In the genomic region with DNA sequence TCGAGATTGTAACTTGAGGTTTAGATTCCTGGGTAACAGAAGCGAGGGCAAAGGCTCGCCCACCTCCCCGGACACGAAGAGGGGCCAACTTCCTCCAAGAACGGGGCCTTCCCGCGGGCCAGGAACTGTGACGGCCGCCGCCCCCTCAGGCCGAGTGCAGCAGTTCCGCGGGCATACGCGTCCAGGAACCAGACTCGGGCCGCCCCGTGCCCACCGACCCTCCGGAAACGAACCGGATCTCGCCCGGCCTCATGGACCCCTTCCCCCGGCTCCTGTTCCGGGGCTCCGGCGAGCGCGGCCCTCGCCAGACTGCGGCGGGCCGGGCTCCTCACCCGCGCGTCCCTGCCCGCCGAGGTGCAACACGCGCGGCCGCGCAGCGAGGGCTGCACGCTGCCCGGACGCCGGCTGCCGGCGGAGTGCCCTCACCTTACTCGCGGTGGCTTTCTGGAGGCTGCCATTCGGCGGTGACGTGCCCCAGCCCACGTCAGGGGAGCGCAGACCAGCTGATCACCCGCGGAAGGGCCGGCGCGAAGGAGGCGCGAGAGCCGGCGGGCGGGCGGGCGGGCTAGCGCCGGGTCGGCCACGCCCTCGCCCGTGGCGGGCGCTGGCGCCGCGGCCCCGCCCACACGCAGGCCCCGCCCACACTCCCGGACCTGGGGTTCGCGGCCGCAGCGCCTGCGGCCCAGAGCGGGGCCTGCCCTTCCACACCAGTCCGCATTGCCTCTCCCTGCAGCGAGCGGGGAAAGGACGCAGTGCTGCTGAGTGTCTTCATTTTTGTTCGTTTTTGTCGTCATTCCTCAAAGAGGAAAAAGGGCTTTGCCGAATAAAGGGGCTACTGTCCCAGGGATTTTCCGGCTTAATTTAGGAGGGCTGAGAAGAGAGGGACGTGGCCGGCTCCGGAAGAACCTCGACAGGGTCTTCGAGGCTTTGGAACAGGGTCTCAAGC, we compare ENCODE assay signal across 1 cellular context.
TF ChIP-seq lines count a peak whose summit lies in the region.

A gene (minus strand): TSS at position 536 of the 946 bp plus-strand sequence. CDS start 78 bp downstream, at position 458.

TF ChIP-seq in HepG2, 621 proteins besides CTCF, POLR2A, EP300 and RAD21 (continued from another document and continues in another):
- TF ChIP-seq, protein P1, sequence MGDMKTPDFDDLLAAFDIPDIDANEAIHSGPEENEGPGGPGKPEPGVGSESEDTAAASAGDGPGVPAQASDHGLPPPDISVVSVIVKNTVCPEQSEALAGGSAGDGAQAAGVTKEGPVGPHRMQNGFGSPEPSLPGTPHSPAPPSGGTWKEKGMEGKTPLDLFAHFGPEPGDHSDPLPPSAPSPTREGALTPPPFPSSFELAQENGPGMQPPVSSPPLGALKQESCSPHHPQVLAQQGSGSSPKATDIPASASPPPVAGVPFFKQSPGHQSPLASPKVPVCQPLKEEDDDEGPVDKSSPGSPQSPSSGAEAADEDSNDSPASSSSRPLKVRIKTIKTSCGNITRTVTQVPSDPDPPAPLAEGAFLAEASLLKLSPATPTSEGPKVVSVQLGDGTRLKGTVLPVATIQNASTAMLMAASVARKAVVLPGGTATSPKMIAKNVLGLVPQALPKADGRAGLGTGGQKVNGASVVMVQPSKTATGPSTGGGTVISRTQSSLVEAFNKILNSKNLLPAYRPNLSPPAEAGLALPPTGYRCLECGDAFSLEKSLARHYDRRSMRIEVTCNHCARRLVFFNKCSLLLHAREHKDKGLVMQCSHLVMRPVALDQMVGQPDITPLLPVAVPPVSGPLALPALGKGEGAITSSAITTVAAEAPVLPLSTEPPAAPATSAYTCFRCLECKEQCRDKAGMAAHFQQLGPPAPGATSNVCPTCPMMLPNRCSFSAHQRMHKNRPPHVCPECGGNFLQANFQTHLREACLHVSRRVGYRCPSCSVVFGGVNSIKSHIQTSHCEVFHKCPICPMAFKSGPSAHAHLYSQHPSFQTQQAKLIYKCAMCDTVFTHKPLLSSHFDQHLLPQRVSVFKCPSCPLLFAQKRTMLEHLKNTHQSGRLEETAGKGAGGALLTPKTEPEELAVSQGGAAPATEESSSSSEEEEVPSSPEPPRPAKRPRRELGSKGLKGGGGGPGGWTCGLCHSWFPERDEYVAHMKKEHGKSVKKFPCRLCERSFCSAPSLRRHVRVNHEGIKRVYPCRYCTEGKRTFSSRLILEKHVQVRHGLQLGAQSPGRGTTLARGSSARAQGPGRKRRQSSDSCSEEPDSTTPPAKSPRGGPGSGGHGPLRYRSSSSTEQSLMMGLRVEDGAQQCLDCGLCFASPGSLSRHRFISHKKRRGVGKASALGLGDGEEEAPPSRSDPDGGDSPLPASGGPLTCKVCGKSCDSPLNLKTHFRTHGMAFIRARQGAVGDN (CRISPR knock-in tag; IDR thresholded peaks at IDR 0.05), result peak; percentile 75
- TF ChIP-seq SMAD3 (CRISPR knock-in tag; IDR thresholded peaks at IDR 0.05) (no peak), NONO (IDR thresholded peaks at IDR 0.05) (no peak), NONO (CRISPR knock-in tag; conservative IDR thresholded peaks at IDR 0.05) (no peak), HNRNPL (IDR thresholded peaks at IDR 0.05; ENCODE audit: low read depth, low read length) (no peak), ZNF264 (CRISPR knock-in tag; IDR thresholded peaks at IDR 0.05) (no peak), KDM5B (CRISPR knock-in tag; IDR thresholded peaks at IDR 0.05; ENCODE audit: borderline replicate concordance) (peak; percentile 50), TMF1 (CRISPR knock-in tag; IDR thresholded peaks at IDR 0.05; ENCODE audit: low read depth) (0 out of 2 replicates have a peak, but pooled peaks have one; percentile 56), KLF15 (CRISPR knock-in tag; IDR thresholded peaks at IDR 0.05; ENCODE audit: borderline replicate concordance) (no peak), ASH2L (IDR thresholded peaks at IDR 0.05; ENCODE audit: insufficient read length, low read depth, low read length) (peak; percentile 85), ZMYM2 (CRISPR knock-in tag; IDR thresholded peaks at IDR 0.05) (no peak), NCOA1 (CRISPR knock-in tag; IDR thresholded peaks at IDR 0.05) (no peak), MZF1 (CRISPR knock-in tag; IDR thresholded peaks at IDR 0.05; ENCODE audit: borderline replicate concordance) (no peak), ZFP37 (CRISPR knock-in tag; IDR thresholded peaks at IDR 0.05; ENCODE audit: borderline replicate concordance) (no peak), ELF4 (CRISPR knock-in tag; IDR thresholded peaks at IDR 0.05; ENCODE audit: borderline replicate concordance) (no peak), ZZZ3 (CRISPR knock-in tag; IDR thresholded peaks at IDR 0.05; ENCODE audit: borderline replicate concordance) (no peak), YY1 (IDR thresholded peaks at IDR 0.05; ENCODE audit: insufficient read depth, insufficient replicate concordance, low read depth, low read length) (peak; percentile 89), ZFP36L1 (CRISPR knock-in tag; IDR thresholded peaks at IDR 0.05) (0 out of 2 replicates have a peak, but pooled peaks have one; percentile 49), SIX1 (CRISPR knock-in tag; IDR thresholded peaks at IDR 0.05; ENCODE audit: borderline replicate concordance) (no peak), ZNF124 (CRISPR knock-in tag; IDR thresholded peaks at IDR 0.05) (no peak)
- TF ChIP-seq, protein P2, sequence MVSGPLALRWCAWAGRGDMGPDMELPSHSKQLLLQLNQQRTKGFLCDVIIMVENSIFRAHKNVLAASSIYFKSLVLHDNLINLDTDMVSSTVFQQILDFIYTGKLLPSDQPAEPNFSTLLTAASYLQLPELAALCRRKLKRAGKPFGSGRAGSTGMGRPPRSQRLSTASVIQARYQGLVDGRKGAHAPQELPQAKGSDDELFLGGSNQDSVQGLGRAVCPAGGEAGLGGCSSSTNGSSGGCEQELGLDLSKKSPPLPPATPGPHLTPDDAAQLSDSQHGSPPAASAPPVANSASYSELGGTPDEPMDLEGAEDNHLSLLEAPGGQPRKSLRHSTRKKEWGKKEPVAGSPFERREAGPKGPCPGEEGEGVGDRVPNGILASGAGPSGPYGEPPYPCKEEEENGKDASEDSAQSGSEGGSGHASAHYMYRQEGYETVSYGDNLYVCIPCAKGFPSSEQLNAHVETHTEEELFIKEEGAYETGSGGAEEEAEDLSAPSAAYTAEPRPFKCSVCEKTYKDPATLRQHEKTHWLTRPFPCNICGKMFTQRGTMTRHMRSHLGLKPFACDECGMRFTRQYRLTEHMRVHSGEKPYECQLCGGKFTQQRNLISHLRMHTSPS (CRISPR knock-in tag; IDR thresholded peaks at IDR 0.05; ENCODE audit: low read depth), result no peak
- TF ChIP-seq, protein P3, sequence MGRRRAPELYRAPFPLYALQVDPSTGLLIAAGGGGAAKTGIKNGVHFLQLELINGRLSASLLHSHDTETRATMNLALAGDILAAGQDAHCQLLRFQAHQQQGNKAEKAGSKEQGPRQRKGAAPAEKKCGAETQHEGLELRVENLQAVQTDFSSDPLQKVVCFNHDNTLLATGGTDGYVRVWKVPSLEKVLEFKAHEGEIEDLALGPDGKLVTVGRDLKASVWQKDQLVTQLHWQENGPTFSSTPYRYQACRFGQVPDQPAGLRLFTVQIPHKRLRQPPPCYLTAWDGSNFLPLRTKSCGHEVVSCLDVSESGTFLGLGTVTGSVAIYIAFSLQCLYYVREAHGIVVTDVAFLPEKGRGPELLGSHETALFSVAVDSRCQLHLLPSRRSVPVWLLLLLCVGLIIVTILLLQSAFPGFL (CRISPR knock-in tag; IDR thresholded peaks at IDR 0.05), result no peak
- TF ChIP-seq, protein P4, sequence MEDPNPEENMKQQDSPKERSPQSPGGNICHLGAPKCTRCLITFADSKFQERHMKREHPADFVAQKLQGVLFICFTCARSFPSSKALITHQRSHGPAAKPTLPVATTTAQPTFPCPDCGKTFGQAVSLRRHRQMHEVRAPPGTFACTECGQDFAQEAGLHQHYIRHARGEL (CRISPR knock-in tag; IDR thresholded peaks at IDR 0.05), result no peak
- TF ChIP-seq, protein P5, sequence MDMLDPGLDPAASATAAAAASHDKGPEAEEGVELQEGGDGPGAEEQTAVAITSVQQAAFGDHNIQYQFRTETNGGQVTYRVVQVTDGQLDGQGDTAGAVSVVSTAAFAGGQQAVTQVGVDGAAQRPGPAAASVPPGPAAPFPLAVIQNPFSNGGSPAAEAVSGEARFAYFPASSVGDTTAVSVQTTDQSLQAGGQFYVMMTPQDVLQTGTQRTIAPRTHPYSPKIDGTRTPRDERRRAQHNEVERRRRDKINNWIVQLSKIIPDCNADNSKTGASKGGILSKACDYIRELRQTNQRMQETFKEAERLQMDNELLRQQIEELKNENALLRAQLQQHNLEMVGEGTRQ (IDR thresholded peaks at IDR 0.05; ENCODE audit: low read depth, low read length), result no peak
- TF ChIP-seq, protein P5 (CRISPR knock-in tag; IDR thresholded peaks at IDR 0.05; ENCODE audit: borderline replicate concordance), result no peak
- TF ChIP-seq, protein P6, sequence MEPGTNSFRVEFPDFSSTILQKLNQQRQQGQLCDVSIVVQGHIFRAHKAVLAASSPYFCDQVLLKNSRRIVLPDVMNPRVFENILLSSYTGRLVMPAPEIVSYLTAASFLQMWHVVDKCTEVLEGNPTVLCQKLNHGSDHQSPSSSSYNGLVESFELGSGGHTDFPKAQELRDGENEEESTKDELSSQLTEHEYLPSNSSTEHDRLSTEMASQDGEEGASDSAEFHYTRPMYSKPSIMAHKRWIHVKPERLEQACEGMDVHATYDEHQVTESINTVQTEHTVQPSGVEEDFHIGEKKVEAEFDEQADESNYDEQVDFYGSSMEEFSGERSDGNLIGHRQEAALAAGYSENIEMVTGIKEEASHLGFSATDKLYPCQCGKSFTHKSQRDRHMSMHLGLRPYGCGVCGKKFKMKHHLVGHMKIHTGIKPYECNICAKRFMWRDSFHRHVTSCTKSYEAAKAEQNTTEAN (CRISPR knock-in tag; conservative IDR thresholded peaks at IDR 0.05), result no peak
- TF ChIP-seq, protein P7, sequence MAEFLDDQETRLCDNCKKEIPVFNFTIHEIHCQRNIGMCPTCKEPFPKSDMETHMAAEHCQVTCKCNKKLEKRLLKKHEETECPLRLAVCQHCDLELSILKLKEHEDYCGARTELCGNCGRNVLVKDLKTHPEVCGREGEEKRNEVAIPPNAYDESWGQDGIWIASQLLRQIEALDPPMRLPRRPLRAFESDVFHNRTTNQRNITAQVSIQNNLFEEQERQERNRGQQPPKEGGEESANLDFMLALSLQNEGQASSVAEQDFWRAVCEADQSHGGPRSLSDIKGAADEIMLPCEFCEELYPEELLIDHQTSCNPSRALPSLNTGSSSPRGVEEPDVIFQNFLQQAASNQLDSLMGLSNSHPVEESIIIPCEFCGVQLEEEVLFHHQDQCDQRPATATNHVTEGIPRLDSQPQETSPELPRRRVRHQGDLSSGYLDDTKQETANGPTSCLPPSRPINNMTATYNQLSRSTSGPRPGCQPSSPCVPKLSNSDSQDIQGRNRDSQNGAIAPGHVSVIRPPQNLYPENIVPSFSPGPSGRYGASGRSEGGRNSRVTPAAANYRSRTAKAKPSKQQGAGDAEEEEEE (CRISPR knock-in tag; IDR thresholded peaks at IDR 0.05; ENCODE audit: borderline replicate concordance), result no peak
- TF ChIP-seq, protein P8, sequence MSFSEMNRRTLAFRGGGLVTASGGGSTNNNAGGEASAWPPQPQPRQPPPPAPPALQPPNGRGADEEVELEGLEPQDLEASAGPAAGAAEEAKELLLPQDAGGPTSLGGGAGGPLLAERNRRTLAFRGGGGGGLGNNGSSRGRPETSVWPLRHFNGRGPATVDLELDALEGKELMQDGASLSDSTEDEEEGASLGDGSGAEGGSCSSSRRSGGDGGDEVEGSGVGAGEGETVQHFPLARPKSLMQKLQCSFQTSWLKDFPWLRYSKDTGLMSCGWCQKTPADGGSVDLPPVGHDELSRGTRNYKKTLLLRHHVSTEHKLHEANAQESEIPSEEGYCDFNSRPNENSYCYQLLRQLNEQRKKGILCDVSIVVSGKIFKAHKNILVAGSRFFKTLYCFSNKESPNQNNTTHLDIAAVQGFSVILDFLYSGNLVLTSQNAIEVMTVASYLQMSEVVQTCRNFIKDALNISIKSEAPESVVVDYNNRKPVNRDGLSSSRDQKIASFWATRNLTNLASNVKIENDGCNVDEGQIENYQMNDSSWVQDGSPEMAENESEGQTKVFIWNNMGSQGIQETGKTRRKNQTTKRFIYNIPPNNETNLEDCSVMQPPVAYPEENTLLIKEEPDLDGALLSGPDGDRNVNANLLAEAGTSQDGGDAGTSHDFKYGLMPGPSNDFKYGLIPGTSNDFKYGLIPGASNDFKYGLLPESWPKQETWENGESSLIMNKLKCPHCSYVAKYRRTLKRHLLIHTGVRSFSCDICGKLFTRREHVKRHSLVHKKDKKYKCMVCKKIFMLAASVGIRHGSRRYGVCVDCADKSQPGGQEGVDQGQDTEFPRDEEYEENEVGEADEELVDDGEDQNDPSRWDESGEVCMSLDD (CRISPR knock-in tag; IDR thresholded peaks at IDR 0.05; ENCODE audit: borderline replicate concordance), result no peak
- TF ChIP-seq, protein P9, sequence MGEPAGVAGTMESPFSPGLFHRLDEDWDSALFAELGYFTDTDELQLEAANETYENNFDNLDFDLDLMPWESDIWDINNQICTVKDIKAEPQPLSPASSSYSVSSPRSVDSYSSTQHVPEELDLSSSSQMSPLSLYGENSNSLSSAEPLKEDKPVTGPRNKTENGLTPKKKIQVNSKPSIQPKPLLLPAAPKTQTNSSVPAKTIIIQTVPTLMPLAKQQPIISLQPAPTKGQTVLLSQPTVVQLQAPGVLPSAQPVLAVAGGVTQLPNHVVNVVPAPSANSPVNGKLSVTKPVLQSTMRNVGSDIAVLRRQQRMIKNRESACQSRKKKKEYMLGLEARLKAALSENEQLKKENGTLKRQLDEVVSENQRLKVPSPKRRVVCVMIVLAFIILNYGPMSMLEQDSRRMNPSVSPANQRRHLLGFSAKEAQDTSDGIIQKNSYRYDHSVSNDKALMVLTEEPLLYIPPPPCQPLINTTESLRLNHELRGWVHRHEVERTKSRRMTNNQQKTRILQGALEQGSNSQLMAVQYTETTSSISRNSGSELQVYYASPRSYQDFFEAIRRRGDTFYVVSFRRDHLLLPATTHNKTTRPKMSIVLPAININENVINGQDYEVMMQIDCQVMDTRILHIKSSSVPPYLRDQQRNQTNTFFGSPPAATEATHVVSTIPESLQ (CRISPR knock-in tag; conservative IDR thresholded peaks at IDR 0.05), result 0 out of 2 replicates have a peak, but pooled peaks have one; percentile 20
- TF ChIP-seq, protein P10, sequence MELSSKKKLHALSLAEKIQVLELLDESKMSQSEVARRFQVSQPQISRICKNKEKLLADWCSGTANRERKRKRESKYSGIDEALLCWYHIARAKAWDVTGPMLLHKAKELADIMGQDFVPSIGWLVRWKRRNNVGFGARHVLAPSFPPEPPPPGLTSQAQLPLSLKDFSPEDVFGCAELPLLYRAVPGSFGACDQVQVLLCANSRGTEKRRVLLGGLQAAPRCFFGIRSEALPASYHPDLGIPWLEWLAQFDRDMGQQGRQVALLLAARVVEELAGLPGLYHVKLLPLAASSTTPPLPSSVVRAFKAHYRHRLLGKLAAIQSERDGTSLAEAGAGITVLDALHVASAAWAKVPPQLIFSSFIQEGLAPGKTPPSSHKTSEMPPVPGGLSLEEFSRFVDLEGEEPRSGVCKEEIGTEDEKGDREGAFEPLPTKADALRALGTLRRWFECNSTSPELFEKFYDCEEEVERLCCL (CRISPR knock-in tag; IDR thresholded peaks at IDR 0.05; ENCODE audit: borderline replicate concordance), result no peak
